Comparison of ENCODE assay signal across 8 cellular contexts in the genomic region with DNA sequence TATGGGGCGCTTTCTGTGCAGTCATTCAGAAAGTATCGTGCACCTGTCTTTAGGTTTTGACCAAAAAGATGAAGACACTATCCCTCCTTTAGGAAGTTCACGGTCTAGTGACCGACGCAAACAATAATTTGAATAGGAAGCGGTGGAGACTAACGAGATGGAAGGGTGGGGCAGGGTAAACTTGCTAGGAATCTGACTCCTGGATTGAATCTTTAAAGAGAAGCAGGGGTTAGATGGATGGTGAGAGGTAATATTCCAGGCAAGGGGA. TPM values are rescaled to one million over a fixed set of nuclear protein-coding genes. Genes with fewer than 3 reads are reported as not detected.
A peak's percentile ranks its signal among the peaks of the same experiment; 100 is the strongest.
DNase-seq lines count a peak whose midpoint lies in the region; ATAC-seq and TF ChIP-seq lines count a peak whose summit lies in the region.

No MANE protein-coding gene starts in this region.

- no peaks in the 10 kb centered on the region for H3K9me3 ChIP-seq in prostate gland

- H3K9me3 Mint-ChIP-seq in activated naive CD4-positive, alpha-beta T cell treated with anti-CD3 and anti-CD28 coated beads for 36 hours: no peaks in the 10 kb centered on the region
- H3K9me3 Mint-ChIP-seq in endothelial cell (ENCODE audit: unreplicated experiment): no peaks in the 10 kb centered on the region

- TF ChIP-seq CTCF in endothelial cell (IDR thresholded peaks at IDR 0.05; ENCODE audit: unreplicated experiment): no peak
- TF ChIP-seq CTCF in prostate gland (IDR thresholded peaks at IDR 0.05): no peak

- H3K4me3 Mint-ChIP-seq in activated naive CD4-positive, alpha-beta T cell treated with anti-CD3 and anti-CD28 coated beads for 36 hours: peak overlapping the region; percentile 90
- peak overlapping the region; percentile 99 for H3K4me3 Mint-ChIP-seq in endothelial cell (ENCODE audit: unreplicated experiment)

- no peaks in the 10 kb centered on the region for H3K36me3 ChIP-seq in prostate gland

- H3K4me3 ChIP-seq in prostate gland: peak overlapping the region; percentile 82 to 96

- no peak for TF ChIP-seq POLR2A in prostate gland (IDR thresholded peaks at IDR 0.05)

- 32% methylated on average over 7 of the region's 7 CpGs for WGBS in prostate gland

- H3K27me3 Mint-ChIP-seq in activated naive CD4-positive, alpha-beta T cell treated with anti-CD3 and anti-CD28 coated beads for 36 hours (ENCODE audit: low read depth): no peaks in the 10 kb centered on the region
- peaks cover 7% of the 10 kb centered on the region for H3K27me3 Mint-ChIP-seq in endothelial cell (ENCODE audit: unreplicated experiment)

- DNase-seq in activated naive CD4-positive, alpha-beta T cell treated with anti-CD3 and anti-CD28 coated beads for 36 hours: no peak
- no peak for DNase-seq in activated naive CD4-positive, alpha-beta T cell treated with anti-CD3 and anti-CD28 coated beads, Interleukin-2, amount 50 U/mL, for 16 hours
- peak; percentile 55 for DNase-seq in NCI-H748 treated with DMSO at 0.1 percent for 48 hours (lab: John Stamatoyannopoulos, UW)
- no peak for DNase-seq in endothelial cell (ENCODE audit: low spot score)
- DNase-seq in prostate gland (ENCODE audit: low spot score): no peak
- DNase-seq in activated effector memory CD4-positive, alpha-beta T cell treated with anti-CD3 and anti-CD28 coated beads, Interleukin-2, amount 50 U/mL, for 16 hours: no peak
- no peak for DNase-seq in anterior cingulate cortex (lab: John Stamatoyannopoulos, UW)

- peak overlapping the region; percentile 95 for H3K27ac Mint-ChIP-seq in activated naive CD4-positive, alpha-beta T cell treated with anti-CD3 and anti-CD28 coated beads for 36 hours
- H3K27ac Mint-ChIP-seq in endothelial cell (ENCODE audit: unreplicated experiment): peak overlapping the region; percentile 97

- H3K27me3 ChIP-seq in prostate gland (replicated peaks; ENCODE audit: insufficient read depth): no peaks in the 10 kb centered on the region

- no peaks in the 10 kb centered on the region for H3K4me1 ChIP-seq in prostate gland (replicated peaks)

- CTCF ChIA-PET in activated naive CD4-positive, alpha-beta T cell treated with anti-CD3 and anti-CD28 coated beads for 36 hours (lab: Charles Lee): interaction anchor here (1.0 to 1.2 kb wide), 2 partner anchors 12 to 25 kb away, joined by 4 to 6 read pairs; partner anchors contain the start of gene WDR7

- H3K27ac ChIP-seq in prostate gland: peak overlapping the region; percentile 94 to 97

- peaks cover 35% of the 10 kb centered on the region for H3K4me1 Mint-ChIP-seq in activated naive CD4-positive, alpha-beta T cell treated with anti-CD3 and anti-CD28 coated beads for 36 hours (ENCODE audit: low read depth)
- H3K4me1 Mint-ChIP-seq in endothelial cell (ENCODE audit: unreplicated experiment): peaks cover 21% of the 10 kb centered on the region

- H3K36me3 Mint-ChIP-seq in activated naive CD4-positive, alpha-beta T cell treated with anti-CD3 and anti-CD28 coated beads for 36 hours (ENCODE audit: low read depth): peaks cover 15% of the 10 kb centered on the region
- peaks cover 12% of the 10 kb centered on the region for H3K36me3 Mint-ChIP-seq in endothelial cell (ENCODE audit: low read depth, unreplicated experiment)

- intact Hi-C loops in activated naive CD4-positive, alpha-beta T cell treated with anti-CD3 and anti-CD28 coated beads for 36 hours (cut with micrococcal nuclease): loop anchor here (1.0 to 5.0 kb wide), 3 partner anchors 796 to 982 kb away; partner anchors contain the start of genes FECH, NARS1 and ONECUT2
- intact Hi-C loops in prostate gland (cut with DNase I): no loop called here

- no peak for ATAC-seq in HG03039 (IDR thresholded peaks at IDR 0.05; ENCODE audit: unreplicated experiment)

RNA-seq across cellular contexts. Expression of gene TXNL1, which starts 0.6 kb away (rescaled TPM):
- 10 to 100 TPM; 64.1 to 68.6 TPM for total RNA-seq in activated naive CD4-positive, alpha-beta T cell treated with anti-CD3 and anti-CD28 coated beads for 36 hours
- total RNA-seq in endothelial cell (ENCODE audit: unreplicated experiment): 74.0 TPM
- total RNA-seq in prostate gland: 10 to 100 TPM; 56.1 to 56.3 TPM

RNA-seq across cellular contexts. Expression of gene WDR7, which starts 12.1 kb away (rescaled TPM):
- 10 to 100 TPM; 17.3 to 19.5 TPM for total RNA-seq in activated naive CD4-positive, alpha-beta T cell treated with anti-CD3 and anti-CD28 coated beads for 36 hours
- total RNA-seq in endothelial cell (ENCODE audit: unreplicated experiment) (42.0 TPM), prostate gland (10 to 100 TPM; 19.7 to 29.0 TPM)
